Comparison of ENCODE assay signal across 9 cellular contexts in genomic region chr7:114924066-114924712, GRCh38. TPM values are rescaled to one million over a fixed set of nuclear protein-coding genes. Genes with fewer than 3 reads are reported as not detected.
DNase-seq lines count a peak whose midpoint lies in the region; ATAC-seq and TF ChIP-seq lines count a peak whose summit lies in the region.
"Had no signal": no experiment of that assay in that cellular context is flagged by ENCODE, and none has a peak within 500 bp of the region (broad histone marks: within the 10 kb centered on the region; RNA-seq: fewer than 3 reads in every experiment).

No MANE protein-coding gene starts in this region.

- no peaks in the 10 kb centered on the region for H3K9me2 ChIP-seq in DOHH2 (replicated peaks; ENCODE audit: control insufficient read depth, low read length)
- no peaks in the 10 kb centered on the region for H3K9me2 ChIP-seq in GM23248 (ENCODE audit: insufficient read depth)

- peaks cover 11% of the 10 kb centered on the region for H3K79me2 ChIP-seq in DOHH2 (ENCODE audit: control insufficient read depth, low read length)
- peaks cover 59% of the 10 kb centered on the region for H3K79me2 ChIP-seq in GM23248 (ENCODE audit: insufficient read depth)

- no peak for ATAC-seq in HG02763 (IDR thresholded peaks at IDR 0.05; ENCODE audit: unreplicated experiment)

- peak overlapping the region; percentile 92 for H3K4me2 ChIP-seq in DOHH2 (ENCODE audit: low read length)
- H3K4me2 ChIP-seq in GM23248 (ENCODE audit: unreplicated experiment), result peak overlapping the region; percentile 94

- peak overlapping the region; percentile 98 for H3K9ac ChIP-seq in GM23248

- no peak for TF ChIP-seq CTCF in DOHH2 (IDR thresholded peaks at IDR 0.05; ENCODE audit: low read depth, low read length, poor library complexity, severe bottlenecking)
- no peak for TF ChIP-seq CTCF in nephron (IDR thresholded peaks at IDR 0.05; ENCODE audit: unreplicated experiment in 3 of 3)

- 0 out of 2 replicates have a peak overlapping the region, but pooled peaks have one; percentile 92 for H2AFZ ChIP-seq in GM23248

- H3K36me3 ChIP-seq in DOHH2 (ENCODE audit: control insufficient read depth, low read length) (0 out of 2 replicates have a peak, but pooled peaks cover 2% of the 10 kb centered on the region), GM23248 (ENCODE audit: low read depth) (no peaks in the 10 kb centered on the region)

- in situ Hi-C loops in GM23248 (cut with MboI), result no loop called here

- H3K27ac Mint-ChIP-seq in activated naive CD8-positive, alpha-beta T cell, result peak overlapping the region; percentile 95
- peak overlapping the region; percentile 97 to 99 (median 99) for H3K27ac Mint-ChIP-seq in nephron

- peak; percentile 38 for DNase-seq in GM23248
- DNase-seq in DMS 273 (lab: John Stamatoyannopoulos, UW; ENCODE audit: unreplicated experiment), result no peak
- no peak for DNase-seq in HUDEP-2 (lab: John Stamatoyannopoulos, UW; ENCODE audit: unreplicated experiment in 76 of 76)
- no peak for DNase-seq in midbrain (lab: John Stamatoyannopoulos, UW)
- DNase-seq: T1000 had no signal

- no peaks in the 10 kb centered on the region for H3K9me3 Mint-ChIP-seq in activated naive CD8-positive, alpha-beta T cell (ENCODE audit: low read depth)
- no peaks in the 10 kb centered on the region for H3K9me3 Mint-ChIP-seq in nephron

- H3K4me3 Mint-ChIP-seq in activated naive CD8-positive, alpha-beta T cell, result peak overlapping the region; percentile 92
- peak overlapping the region; percentile 89 to 97 (median 95) for H3K4me3 Mint-ChIP-seq in nephron

- H3K27me3 Mint-ChIP-seq in activated naive CD8-positive, alpha-beta T cell, result no peaks in the 10 kb centered on the region
- H3K27me3 Mint-ChIP-seq in nephron (ENCODE audit: low read depth), result no peaks in the 10 kb centered on the region

- H3K4me1 ChIP-seq in DOHH2 (ENCODE audit: control insufficient read depth, low read length) (peaks cover 41% of the 10 kb centered on the region), GM23248 (ENCODE audit: insufficient read depth) (peaks cover 36% of the 10 kb centered on the region)

- peaks cover 5% of the 10 kb centered on the region for H3K36me3 Mint-ChIP-seq in activated naive CD8-positive, alpha-beta T cell
- H3K36me3 Mint-ChIP-seq in nephron (ENCODE audit: low read depth), result peaks cover 4% of the 10 kb centered on the region

- no peaks in the 10 kb centered on the region for H3K27me3 ChIP-seq in DOHH2 (ENCODE audit: control insufficient read depth, low read length)
- no peaks in the 10 kb centered on the region for H3K27me3 ChIP-seq in GM23248 (replicated peaks; ENCODE audit: insufficient read depth)

- peaks cover 49% of the 10 kb centered on the region for H3K4me1 Mint-ChIP-seq in activated naive CD8-positive, alpha-beta T cell (ENCODE audit: low read depth)
- peaks cover 14% of the 10 kb centered on the region for H3K4me1 Mint-ChIP-seq in nephron

- H4K20me1 ChIP-seq in DOHH2 (ENCODE audit: control insufficient read depth, insufficient read depth, low read depth, low read length), result no peaks in the 10 kb centered on the region
- no peaks in the 10 kb centered on the region for H4K20me1 ChIP-seq in GM23248 (ENCODE audit: insufficient read depth)

- peaks cover 7% of the 10 kb centered on the region for H3F3A ChIP-seq in DOHH2 (ENCODE audit: control insufficient read depth, insufficient read depth)
- H3F3A ChIP-seq in GM23248 (ENCODE audit: insufficient read depth), result peaks cover 31% of the 10 kb centered on the region

- H3K4me3 ChIP-seq in DOHH2 (ENCODE audit: low read length) (peak overlapping the region; percentile 88), GM23248 (peak overlapping the region; percentile 74)

- H3K9me3 ChIP-seq in DOHH2 (ENCODE audit: control insufficient read depth, insufficient read depth, low read length), result no peaks in the 10 kb centered on the region
- no peaks in the 10 kb centered on the region for H3K9me3 ChIP-seq in GM23248 (ENCODE audit: low read depth)

- H3K27ac ChIP-seq in DOHH2 (ENCODE audit: low read depth, low read length), result no peak overlapping the region
- H3K27ac ChIP-seq in GM23248, result peak overlapping the region; percentile 90

- 48 to 52% methylated on average over 4 of the region's 4 CpGs for WGBS in GM23248 (ENCODE audit: low coverage in 1 of 2, low lambda C conversion rate in 2 of 2, missing lambda C conversion rate in 2 of 2), 2 experiments

RNA-seq across cellular contexts. Expression of gene MDFIC, which starts 2.3 kb away (rescaled TPM):
- 50.3 and 53.1 TPM in 2 replicates for total RNA-seq in GM23248 (2014; rRNA removed; shearing (Covaris generic))
- 23.0 and 23.8 TPM in 2 replicates for polyA plus RNA-seq in GM23248 (2016; fragmentation: Nextera tagmentation; extraction: Ambion mirVana)
